ENCODE assay signal across 40 cellular contexts in genomic region chr19:33152178-33152577, GRCh38. TPM values are rescaled to one million over a fixed set of nuclear protein-coding genes. Genes with fewer than 3 reads are reported as not detected.
A peak's percentile ranks its signal among the peaks of the same experiment; 100 is the strongest.
DNase-seq lines count a peak whose midpoint lies in the region; FAIRE-seq and TF ChIP-seq lines count a peak whose summit lies in the region.
"Had no signal": no experiment of that assay in that cellular context is flagged by ENCODE, and none has a peak within 500 bp of the region (broad histone marks: within the 10 kb centered on the region; RNA-seq: fewer than 3 reads in every experiment).

No MANE protein-coding gene starts in this region.

- H3K4me3 Mint-ChIP-seq in CD14-positive monocyte = no peak overlapping the region
- H3K4me3 Mint-ChIP-seq: activated CD8-positive, alpha-beta memory T cell treated with anti-CD3 and anti-CD28 coated beads, Interleukin-2, amount 10 ng/mL, durations not matched to agents 7 days and 5 days; activated naive CD8-positive, alpha-beta T cell treated with anti-CD3 and anti-CD28 coated beads, Interleukin-2, amount 10 ng/mL, durations not matched to agents 7 days and 5 days; activated T-cell treated with anti-CD3 and anti-CD28 coated beads, Interleukin-2, amount 50 U/mL, for 4 hours; CD8-positive, alpha-beta memory T cell; effector memory CD8-positive, alpha-beta T cell; GM23338; memory B cell; stimulated activated naive B cell treated with anti-CD40 and anti-IgM and Interleukin-4, amounts not matched to agents 10 μg/mL and 1 μg/mL and 100 μg/mL, for 72 hours; type B pancreatic cell had no signal

- no peak for FAIRE-seq in D721Med (lab: Jason Lieb, UNC)
- FAIRE-seq: GM18507, pancreas, TTC549 had no signal

- H3K36me3 Mint-ChIP-seq in CD14-positive monocyte = no peaks in the 10 kb centered on the region
- H3K36me3 Mint-ChIP-seq: activated CD8-positive, alpha-beta memory T cell treated with anti-CD3 and anti-CD28 coated beads, Interleukin-2, amount 10 ng/mL, durations not matched to agents 7 days and 5 days; activated naive CD8-positive, alpha-beta T cell treated with anti-CD3 and anti-CD28 coated beads, Interleukin-2, amount 10 ng/mL, durations not matched to agents 7 days and 5 days; CD8-positive, alpha-beta memory T cell; memory B cell; stimulated activated naive B cell treated with anti-CD40 and anti-IgM and Interleukin-4, amounts not matched to agents 10 μg/mL and 1 μg/mL and 100 μg/mL, for 72 hours; type B pancreatic cell had no signal

- no peaks in the 10 kb centered on the region for H3K4me1 ChIP-seq in ovary (ENCODE audit: insufficient read depth)
- H3K4me1 ChIP-seq: gastroesophageal sphincter, pancreas had no signal

- TF ChIP-seq EP300 in ovary (IDR thresholded peaks at IDR 0.05) = no peak

- DNase-seq in CD14-positive monocyte (ENCODE audit: low spot score) (no peak), NOMO-1 treated with DMSO at 0.1 percent for 48 hours (lab: John Stamatoyannopoulos, UW; ENCODE audit: unreplicated experiment) (peak; percentile 82), amniotic epithelial cell (ENCODE audit: low read depth) (peak; percentile 75), iris pigment epithelial cell (ENCODE audit: low read depth) (peak; percentile 61), NCI-H510A treated with DMSO at 0.1 percent for 48 hours (lab: John Stamatoyannopoulos, UW) (no peak), D721Med (ENCODE audit: insufficient read length, low spot score) (no peak), ovary (no peak), posterior cingulate gyrus (no peak)
- DNase-seq: activated CD4-positive, alpha-beta T cell treated with anti-CD3 and anti-CD28 coated beads, Interleukin-2, amount 50 U/mL, for 4 hours; activated CD8-positive, alpha-beta memory T cell treated with anti-CD3 and anti-CD28 coated beads, Interleukin-2, amount 10 ng/mL, durations not matched to agents 7 days and 5 days; activated gamma-delta T cell; activated naive CD8-positive, alpha-beta T cell treated with anti-CD3 and anti-CD28 coated beads, Interleukin-2, amount 10 ng/mL, durations not matched to agents 7 days and 5 days; activated T-cell treated with anti-CD3 and anti-CD28 coated beads, Interleukin-2, amount 50 U/mL, for 4 hours; caudate nucleus; CD8-positive, alpha-beta memory T cell; DMS 273 treated with DMSO at 0.1 percent for 48 hours; effector memory CD8-positive, alpha-beta T cell; hypothalamus; KBM-7; left cardiac atrium; NCI-H1436; NCI-H2081; pancreas; retina; stimulated activated naive B cell treated with anti-CD40 and anti-IgM and Interleukin-4, amounts not matched to agents 10 μg/mL and 1 μg/mL and 100 μg/mL, for 72 hours; substantia nigra had no signal

- intact Hi-C loops in CD14-positive monocyte (cut with micrococcal nuclease) (no loop called here), ovary (cut with DNase I) (no loop called here), posterior cingulate gyrus (cut with DNase I) (no loop called here)

- H3K4me3 ChIP-seq in ovary = no peak overlapping the region
- H3K4me3 ChIP-seq: gastroesophageal sphincter, GM23338, pancreas, skin epidermis had no signal

- H3K27ac ChIP-seq in ovary = no peak overlapping the region
- H3K27ac ChIP-seq: gastroesophageal sphincter, pancreas, RWPE1, skin epidermis had no signal

- WGBS in ovary, 3 donors = 45 to 75% (median 60%) methylated on average over 2 of the region's 2 CpGs

- no peaks in the 10 kb centered on the region for H3K4me1 Mint-ChIP-seq in CD14-positive monocyte
- H3K4me1 Mint-ChIP-seq: activated CD8-positive, alpha-beta memory T cell treated with anti-CD3 and anti-CD28 coated beads, Interleukin-2, amount 10 ng/mL, durations not matched to agents 7 days and 5 days; CD8-positive, alpha-beta memory T cell; GM23338; memory B cell; stimulated activated naive B cell treated with anti-CD40 and anti-IgM and Interleukin-4, amounts not matched to agents 10 μg/mL and 1 μg/mL and 100 μg/mL, for 72 hours had no signal

- H3K27me3 Mint-ChIP-seq in CD14-positive monocyte (ENCODE audit: low read depth in 3 of 3) = peaks cover 0 to 3% (median 0%) of the 10 kb centered on the region in 3 donors
- H3K27me3 Mint-ChIP-seq: activated CD8-positive, alpha-beta memory T cell treated with anti-CD3 and anti-CD28 coated beads, Interleukin-2, amount 10 ng/mL, durations not matched to agents 7 days and 5 days; activated naive CD8-positive, alpha-beta T cell treated with anti-CD3 and anti-CD28 coated beads, Interleukin-2, amount 10 ng/mL, durations not matched to agents 7 days and 5 days; effector memory CD8-positive, alpha-beta T cell; type B pancreatic cell had no signal

- H3K9me3 ChIP-seq in ovary = no peaks in the 10 kb centered on the region
- H3K9me3 ChIP-seq: gastroesophageal sphincter, pancreas had no signal

- no peaks in the 10 kb centered on the region for H3K36me3 ChIP-seq in ovary
- H3K36me3 ChIP-seq: gastroesophageal sphincter, pancreas had no signal

- H3K27me3 ChIP-seq in ovary = no peaks in the 10 kb centered on the region
- H3K27me3 ChIP-seq: pancreas had no signal

- TF ChIP-seq POLR2A in ovary (IDR thresholded peaks at IDR 0.05) = no peak

- H3K27ac Mint-ChIP-seq in CD14-positive monocyte = peak overlapping the region in 5 of 7 donors; percentile 70 to 90 (median 84)
- H3K27ac Mint-ChIP-seq: activated CD8-positive, alpha-beta memory T cell treated with anti-CD3 and anti-CD28 coated beads, Interleukin-2, amount 10 ng/mL, durations not matched to agents 7 days and 5 days; activated naive CD8-positive, alpha-beta T cell treated with anti-CD3 and anti-CD28 coated beads, Interleukin-2, amount 10 ng/mL, durations not matched to agents 7 days and 5 days; effector memory CD8-positive, alpha-beta T cell; GM23338; memory B cell; stimulated activated naive B cell treated with anti-CD40 and anti-IgM and Interleukin-4, amounts not matched to agents 10 μg/mL and 1 μg/mL and 100 μg/mL, for 72 hours; type B pancreatic cell had no signal

- no peaks in the 10 kb centered on the region for H3K9me3 Mint-ChIP-seq in CD14-positive monocyte
- H3K9me3 Mint-ChIP-seq: activated naive CD8-positive, alpha-beta T cell treated with anti-CD3 and anti-CD28 coated beads, Interleukin-2, amount 10 ng/mL, durations not matched to agents 7 days and 5 days; activated T-cell treated with anti-CD3 and anti-CD28 coated beads, Interleukin-2, amount 50 U/mL, for 4 hours; CD8-positive, alpha-beta memory T cell; effector memory CD8-positive, alpha-beta T cell; GM23338; memory B cell; stimulated activated naive B cell treated with anti-CD40 and anti-IgM and Interleukin-4, amounts not matched to agents 10 μg/mL and 1 μg/mL and 100 μg/mL, for 72 hours; type B pancreatic cell had no signal

- no peak for TF ChIP-seq CTCF in CD14-positive monocyte (IDR thresholded peaks at IDR 0.05)
- no peak for TF ChIP-seq CTCF in D721Med (IDR thresholded peaks at IDR 0.05; ENCODE audit: insufficient read depth, missing control alignments)
- no peak for TF ChIP-seq CTCF in ovary (IDR thresholded peaks at IDR 0.05)

RNA-seq across cellular contexts. Expression of gene WDR88, which starts 20.3 kb away (rescaled TPM):
- not detected for polyA plus RNA-seq in CD14-positive monocyte
- total RNA-seq in ovary = under 1 TPM in 1 of 7 donors, not detected in 6; 0.79 TPM
- not detected for polyA plus RNA-seq in ovary
- total RNA-seq: A172; activated CD8-positive, alpha-beta memory T cell treated with anti-CD3 and anti-CD28 coated beads, Interleukin-2, amount 10 ng/mL, durations not matched to agents 7 days and 5 days; activated naive CD8-positive, alpha-beta T cell treated with anti-CD3 and anti-CD28 coated beads, Interleukin-2, amount 10 ng/mL, durations not matched to agents 7 days and 5 days; activated T-cell treated with anti-CD3 and anti-CD28 coated beads, Interleukin-2, amount 50 U/mL, for 4 hours; CD8-positive, alpha-beta memory T cell; esophagus mucosa; gastroesophageal sphincter; GM23338; HT-29; left cardiac atrium; MCF 10A; pancreas; SK-MEL-5; T-helper 1 cell treated with Interleukin-12 subunit alpha and Interleukin-12 subunit beta and Interleukin-4 antibody, amounts not matched to agents 30 ng/mL and 1 ng/mL, for 36 hours had no signal
- polyA plus RNA-seq: GM23338, pancreas had no signal

RNA-seq across cellular contexts. Expression of gene LRP3, which starts 42.0 kb away (rescaled TPM):
- polyA plus RNA-seq in CD14-positive monocyte (1 to 10 TPM; 1.4 to 4.1 TPM), ovary (10 to 100 TPM in 1 of 2 donors, 1 to 10 TPM in 1; 1.2 to 76.1 TPM)
- total RNA-seq in ovary = 100 to 1,000 TPM in 4 of 7 donors, 10 to 100 TPM in 3; 43.7 to 138 (median 107) TPM
- total RNA-seq: HT-29 had no signal
- polyA plus RNA-seq: CD8-positive, alpha-beta memory T cell had no signal

Comparison
In these comparisons a context has a peak if more than half of its experiments do, and no peak if none do; other contexts are left out.
1. DNase-seq: peak in NOMO-1 treated with DMSO at 0.1 percent for 48 hours (single experiment), amniotic epithelial cell (single experiment) and iris pigment epithelial cell (single experiment); none in CD14-positive monocyte (single experiment), NCI-H510A treated with DMSO at 0.1 percent for 48 hours (single experiment), D721Med (single experiment), ovary (0 of 5) and posterior cingulate gyrus (0 of 10).